ENCODE assay signal across 8 cellular contexts in genomic region chr1:36342426-36343185, GRCh38. TPM values are rescaled to one million over a fixed set of nuclear protein-coding genes. Genes with fewer than 3 reads are reported as not detected.
A peak's percentile ranks its signal among the peaks of the same experiment; 100 is the strongest.
DNase-seq lines count a peak whose midpoint lies in the region; FAIRE-seq and TF ChIP-seq lines count a peak whose summit lies in the region.

No MANE protein-coding gene starts in this region.

- no peaks in the 10 kb centered on the region for H3K27me3 ChIP-seq in BLaER1 treated with 17β-estradiol and CSF1 and Interleukin-3, amounts not matched to agents 10 nM and 100 nM
- H3K27me3 ChIP-seq in bronchial epithelial cell (ENCODE audit: control insufficient read depth, insufficient read depth, low read length) (no peaks in the 10 kb centered on the region), liver (ENCODE audit: control insufficient read depth in 4 of 4, insufficient read depth in 4 of 4, low read length in 3 of 4) (no peaks in the 10 kb centered on the region)

- H3K9ac ChIP-seq in BLaER1 treated with 17β-estradiol and CSF1 and Interleukin-3, amounts not matched to agents 10 nM and 100 nM, result peak overlapping the region; percentile 10 to 62 (median 46); a peak in 17 of 22 replicates
- no peak overlapping the region for H3K9ac ChIP-seq in liver (ENCODE audit: low read depth in 1 of 2, low read length in 2 of 2)

- DNase-seq in HK-2 (ENCODE audit: unreplicated experiment), result peak; percentile 81
- DNase-seq in T-helper 9 cell, result peak; percentile 58
- DNase-seq in bronchial epithelial cell (ENCODE audit: low read depth), result peak; percentile 82
- DNase-seq in stimulated activated naive CD4-positive, alpha-beta T cell treated with Interleukin-2 at 50 U/mL for 16 hours (lab: John Stamatoyannopoulos, UW), result peak; percentile 9
- DNase-seq in NCI-H2227 (lab: John Stamatoyannopoulos, UW; ENCODE audit: unreplicated experiment), result no peak
- DNase-seq in OCI-M2 (lab: John Stamatoyannopoulos, UW; ENCODE audit: unreplicated experiment), result no peak

- peak; percentile 76 to 86 for TF ChIP-seq RAD21 in liver (IDR thresholded peaks at IDR 0.05)

- peaks cover 24 to 74% (median 47%) of the 10 kb centered on the region in 11 experiments for H3K36me3 ChIP-seq in BLaER1 treated with 17β-estradiol and CSF1 and Interleukin-3, amounts not matched to agents 10 nM and 100 nM
- H3K36me3 ChIP-seq in bronchial epithelial cell (ENCODE audit: control insufficient read depth, insufficient read depth, low read length) (peaks cover 48% of the 10 kb centered on the region), liver (ENCODE audit: control insufficient read depth in 4 of 4, insufficient read depth in 3 of 4, low read depth in 1 of 4, low read length in 3 of 4) (peaks cover 9 to 65% (median 23%) of the 10 kb centered on the region in 4 donors)

- peak; percentile 75 for FAIRE-seq in bronchial epithelial cell (lab: Jason Lieb, UNC)

- peak; percentile 80 for TF ChIP-seq CTCF in bronchial epithelial cell (IDR thresholded peaks at IDR 0.05; ENCODE audit: insufficient read depth, low read length, severe bottlenecking)
- peak; percentile 57 for TF ChIP-seq CTCF in liver (IDR thresholded peaks at IDR 0.05; ENCODE audit: low read depth, low read length, missing input control)

- H3K4me3 ChIP-seq in BLaER1 treated with 17β-estradiol and CSF1 and Interleukin-3, amounts not matched to agents 10 nM and 100 nM, result no peak overlapping the region
- H3K4me3 ChIP-seq in bronchial epithelial cell (ENCODE audit: low read depth, low read length) (no peak overlapping the region), liver (ENCODE audit: low read depth in 1 of 3, low read length in 3 of 3) (no peak overlapping the region)

- H3K4me1 ChIP-seq in BLaER1 treated with 17β-estradiol and CSF1 and Interleukin-3, amounts not matched to agents 10 nM and 100 nM, result peaks cover 46 to 71% (median 54%) of the 10 kb centered on the region in 10 experiments
- peaks cover 0 to 2% (median under 1%) of the 10 kb centered on the region in 4 donors for H3K4me1 ChIP-seq in liver (ENCODE audit: control insufficient read depth in 4 of 4, insufficient read depth in 4 of 4, low read length in 3 of 4)

- peak overlapping the region in 10 of 11 experiments; percentile 5 to 78 (median 48); a peak in 16 of 22 replicates for H3K27ac ChIP-seq in BLaER1 treated with 17β-estradiol and CSF1 and Interleukin-3, amounts not matched to agents 10 nM and 100 nM
- peak overlapping the region in 1 of 2 donors; percentile 27 for H3K27ac ChIP-seq in liver (ENCODE audit: low read depth in 1 of 2, low read length in 2 of 2)

- H3K9me3 ChIP-seq in BLaER1 treated with 17β-estradiol and CSF1 and Interleukin-3, amounts not matched to agents 10 nM and 100 nM (replicated peaks in 1 of 11), result no peaks in the 10 kb centered on the region
- H3K9me3 ChIP-seq in liver (ENCODE audit: control insufficient read depth in 4 of 4, low read length in 3 of 4), result no peaks in the 10 kb centered on the region

- H4K20me1 ChIP-seq in BLaER1 treated with 17β-estradiol and CSF1 and Interleukin-3, amounts not matched to agents 10 nM and 100 nM, result peaks cover 0 to 48% (median 0%) of the 10 kb centered on the region in 11 experiments; a peak in 6 of 22 replicates

- whole genome bisulfite sequencing in liver, result 83% methylated on average over 10 of the region's 10 CpGs

- H3K4me2 ChIP-seq in BLaER1 treated with 17β-estradiol and CSF1 and Interleukin-3, amounts not matched to agents 10 nM and 100 nM, result peak overlapping the region; percentile 48 to 74 (median 61)

TF ChIP-seq in liver, 16 proteins besides CTCF, POLR2A, EP300 and RAD21:
- no peak for TF ChIP-seq SP1 (IDR thresholded peaks at IDR 0.05)
- no peak for TF ChIP-seq GABPA (IDR thresholded peaks at IDR 0.05 in 1 of 2, conservative IDR thresholded peaks at IDR 0.05 in 1 of 2)
- TF ChIP-seq FOXA1 (IDR thresholded peaks at IDR 0.05), result no peak
- TF ChIP-seq TAF1 (conservative IDR thresholded peaks at IDR 0.05), result no peak
- TF ChIP-seq NR2F2 (IDR thresholded peaks at IDR 0.05), result no peak
- no peak for TF ChIP-seq YY1 (IDR thresholded peaks at IDR 0.05)
- TF ChIP-seq HNF4A (conservative IDR thresholded peaks at IDR 0.05), result no peak
- no peak for TF ChIP-seq REST (IDR thresholded peaks at IDR 0.05)
- no peak for TF ChIP-seq HNF4G (IDR thresholded peaks at IDR 0.05)
- no peak for TF ChIP-seq JUND (IDR thresholded peaks at IDR 0.05)
- no peak for TF ChIP-seq RXRA (IDR thresholded peaks at IDR 0.05)
- TF ChIP-seq ATF3 (IDR thresholded peaks at IDR 0.05), result no peak
- no peak for TF ChIP-seq MAX (IDR thresholded peaks at IDR 0.05)
- no peak for TF ChIP-seq ZBTB33 (IDR thresholded peaks at IDR 0.05)
- no peak for TF ChIP-seq EGR1 (IDR thresholded peaks at IDR 0.05; ENCODE audit: low read depth in 2 of 2)
- no peak for TF ChIP-seq FOXA2 (IDR thresholded peaks at IDR 0.05)

RNA-seq across cellular contexts. Expression of gene EVA1B, which starts 19.2 kb away (rescaled TPM):
- total RNA-seq in bronchial epithelial cell, result 17.4 and 20.5 TPM in 2 replicates
- 10 to 100 TPM in 1 of 2 donors, 1 to 10 TPM in 1; 5.6 to 22.7 TPM for total RNA-seq in liver
- 10 to 100 TPM in 1 of 2 donors, 1 to 10 TPM in 1; 3.3 to 11.2 TPM for polyA plus RNA-seq in liver

RNA-seq across cellular contexts. Expression of gene SH3D21, which starts 36.4 kb away (rescaled TPM):
- 2.6 and 6.9 TPM in 2 replicates for total RNA-seq in bronchial epithelial cell
- 1 to 10 TPM in 1 of 2 donors, under 1 TPM in 1; 0.47 to 1.0 TPM for total RNA-seq in liver
- under 1 TPM; 0.29 to 0.36 TPM for polyA plus RNA-seq in liver

RNA-seq across cellular contexts. Expression of gene STK40, which starts 43.1 kb away (rescaled TPM):
- total RNA-seq in bronchial epithelial cell (9.0 and 12.3 TPM in 2 replicates), liver (10 to 100 TPM; 21.6 to 22.3 TPM)
- polyA plus RNA-seq in liver, result 10 to 100 TPM; 13.0 to 26.8 TPM

RNA-seq across cellular contexts. Expression of gene LSM10, which starts 55.1 kb away (rescaled TPM):
- total RNA-seq in bronchial epithelial cell (7.6 and 11.5 TPM in 2 replicates), liver (1 to 10 TPM; 6.2 to 8.0 TPM)
- polyA plus RNA-seq in liver, result 10 to 100 TPM; 40.2 to 45.2 TPM

Comparison
In these comparisons a context has a peak if more than half of its experiments do, and no peak if none do; other contexts are left out.
1. H3K9ac ChIP-seq: peak in BLaER1 treated with 17β-estradiol and CSF1 and Interleukin-3, amounts not matched to agents 10 nM and 100 nM (11 of 11); none in liver (0 of 2).
2. DNase-seq: peak in HK-2 (single experiment), T-helper 9 cell (single experiment), bronchial epithelial cell (single experiment) and stimulated activated naive CD4-positive, alpha-beta T cell treated with Interleukin-2 at 50 U/mL for 16 hours (single experiment); none in NCI-H2227 (single experiment) and OCI-M2 (single experiment).